In genomic region chr6:16840725-16841124, GRCh38 we compare ENCODE assay signal across 1 cellular context.
TF ChIP-seq lines count a peak whose summit lies in the region.

No MANE protein-coding gene starts in this region.

TF ChIP-seq in HepG2, 621 proteins besides CTCF, POLR2A, EP300 and RAD21 (continued from another document):
- no peak for TF ChIP-seq HNF1A (IDR thresholded peaks at IDR 0.05; ENCODE audit: low read depth)
- TF ChIP-seq HNF1A (CRISPR knock-in tag; IDR thresholded peaks at IDR 0.05; ENCODE audit: borderline replicate concordance), result no peak
- no peak for TF ChIP-seq ZNF30 (CRISPR knock-in tag; IDR thresholded peaks at IDR 0.05)
- no peak for TF ChIP-seq ZBTB40 (IDR thresholded peaks at IDR 0.05)
- TF ChIP-seq ZBTB40 (CRISPR knock-in tag; IDR thresholded peaks at IDR 0.05), result no peak
- no peak for TF ChIP-seq ZNF225 (CRISPR knock-in tag; IDR thresholded peaks at IDR 0.05)
- TF ChIP-seq HMG20A (CRISPR knock-in tag; IDR thresholded peaks at IDR 0.05; ENCODE audit: borderline replicate concordance), result no peak
- TF ChIP-seq MXD1 (CRISPR knock-in tag; IDR thresholded peaks at IDR 0.05), result no peak
- no peak for TF ChIP-seq ZBTB21 (CRISPR knock-in tag; IDR thresholded peaks at IDR 0.05)
- no peak for TF ChIP-seq ZNF333 (CRISPR knock-in tag; IDR thresholded peaks at IDR 0.05; ENCODE audit: borderline replicate concordance)
